ENCODE assay signal across 9 cellular contexts in the genomic region with DNA sequence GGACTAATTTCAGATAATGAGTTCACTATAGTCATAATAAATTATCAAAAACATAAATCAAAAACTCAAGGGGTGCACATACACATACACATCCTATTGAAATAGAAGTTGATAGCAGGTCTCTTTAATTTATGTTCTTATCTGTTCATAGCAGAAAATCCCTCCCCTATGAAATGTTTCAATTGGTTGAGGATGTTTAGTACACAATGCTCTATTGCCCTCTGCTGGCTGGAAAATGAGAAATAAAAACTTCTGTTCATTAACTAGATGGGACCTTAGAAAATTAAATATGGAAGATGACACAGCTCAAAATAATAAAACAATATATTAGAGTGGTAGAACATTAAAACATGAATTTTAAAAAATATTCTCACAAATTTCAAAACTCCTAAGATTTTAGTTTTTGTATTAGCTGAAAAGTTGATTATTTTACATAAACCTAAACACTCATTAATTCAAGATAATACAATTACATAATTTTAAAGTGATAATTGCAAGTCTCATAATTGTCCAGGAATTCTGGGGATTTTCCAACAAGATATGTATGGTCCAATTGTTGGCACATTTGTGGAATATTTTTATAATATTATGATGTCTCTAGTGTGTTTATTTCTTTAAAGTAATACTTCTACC.
DNase-seq lines count a peak whose midpoint lies in the region; ATAC-seq and TF ChIP-seq lines count a peak whose summit lies in the region.
"Had no signal": no experiment of that assay in that cellular context is flagged by ENCODE, and none has a peak within 500 bp of the region (broad histone marks: within the 10 kb centered on the region; RNA-seq: fewer than 3 reads in every experiment).

No MANE protein-coding gene starts in this region.

- no peak for TF ChIP-seq POLR2A in prostate gland (IDR thresholded peaks at IDR 0.05)

- POLR2A ChIA-PET in activated CD4-positive, alpha-beta T cell treated with anti-CD3 and anti-CD28 coated beads, Interleukin-2, amount 10 ng/mL, durations not matched to agents 7 days and 5 days (lab: Charles Lee): no interaction called here
- POLR2A ChIA-PET in PC-3 (lab: Charles Lee; ENCODE audit: unreplicated experiment): no interaction called here

- H3K4me1 ChIP-seq in PC-3 (ENCODE audit: insufficient read depth, low read length): peaks cover 6% of the 10 kb centered on the region; the same call in 1 of the 2 replicates
- no peaks in the 10 kb centered on the region for H3K4me1 ChIP-seq in prostate gland (replicated peaks)

- no peak overlapping the region for H3K9ac ChIP-seq in PC-3 (ENCODE audit: low read length)

- no peaks in the 10 kb centered on the region for H3K27me3 Mint-ChIP-seq in activated CD4-positive, alpha-beta T cell treated with anti-CD3 and anti-CD28 coated beads, Interleukin-2, amount 10 ng/mL, durations not matched to agents 7 days and 5 days
- H3K27me3 Mint-ChIP-seq: activated naive CD4-positive, alpha-beta T cell treated with anti-CD3 and anti-CD28 coated beads, Interleukin-2, amount 50 U/mL, for 24 hours had no signal

- H4K20me1 ChIP-seq in PC-3 (ENCODE audit: low read length): no peaks in the 10 kb centered on the region

- DNase-seq in activated CD4-positive, alpha-beta T cell treated with anti-CD3 and anti-CD28 coated beads, Interleukin-2, amount 10 ng/mL, durations not matched to agents 7 days and 5 days: peak; percentile 11
- DNase-seq in activated CD4-positive, alpha-beta T cell treated with anti-CD3 and anti-CD28 coated beads, Interleukin-2, amount 50 U/mL, for 4 hours: no peak
- peak; percentile 34 for DNase-seq in HS-5 (ENCODE audit: low read depth)
- peak; percentile 86 for DNase-seq in PC-3
- DNase-seq in epithelial cell of esophagus (ENCODE audit: low read depth): peak; percentile 74
- DNase-seq in prostate gland (ENCODE audit: low spot score): peak; percentile 15
- DNase-seq in NCI-H128 (lab: John Stamatoyannopoulos, UW; ENCODE audit: unreplicated experiment): no peak

- H3K27ac ChIP-seq in PC-3 (ENCODE audit: low read length): no peak overlapping the region
- no peak overlapping the region for H3K27ac ChIP-seq in prostate gland

- H3K4me3 Mint-ChIP-seq in activated CD4-positive, alpha-beta T cell treated with anti-CD3 and anti-CD28 coated beads, Interleukin-2, amount 10 ng/mL, durations not matched to agents 7 days and 5 days: no peak overlapping the region
- H3K4me3 Mint-ChIP-seq: activated naive CD4-positive, alpha-beta T cell treated with anti-CD3 and anti-CD28 coated beads, Interleukin-2, amount 50 U/mL, for 24 hours had no signal

- BruUV-seq in PC-3 (replicated peaks; lab: Mats Ljungman, UMichigan): no TSS peak

- no peaks in the 10 kb centered on the region for H3K27me3 ChIP-seq in PC-3 (ENCODE audit: low read length)
- H3K27me3 ChIP-seq in prostate gland (replicated peaks; ENCODE audit: insufficient read depth): no peaks in the 10 kb centered on the region

- H3K4me2 ChIP-seq in PC-3 (ENCODE audit: low read length): no peak overlapping the region

- H2AFZ ChIP-seq in PC-3 (ENCODE audit: low read length): no peak overlapping the region

- H3K36me3 ChIP-seq in PC-3 (ENCODE audit: low read depth, low read length) (no peaks in the 10 kb centered on the region), prostate gland (no peaks in the 10 kb centered on the region)

- H3K4me3 ChIP-seq in PC-3 (ENCODE audit: low read length) (no peak overlapping the region), epithelial cell of esophagus (ENCODE audit: low read length) (no peak overlapping the region), prostate gland (no peak overlapping the region)

- no peaks in the 10 kb centered on the region for H3K79me2 ChIP-seq in PC-3 (ENCODE audit: low read length)

- no peaks in the 10 kb centered on the region for H3K36me3 Mint-ChIP-seq in activated CD4-positive, alpha-beta T cell treated with anti-CD3 and anti-CD28 coated beads, Interleukin-2, amount 10 ng/mL, durations not matched to agents 7 days and 5 days (ENCODE audit: low read depth)
- H3K36me3 Mint-ChIP-seq: activated naive CD4-positive, alpha-beta T cell treated with anti-CD3 and anti-CD28 coated beads, Interleukin-2, amount 50 U/mL, for 24 hours had no signal

- TF ChIP-seq CTCF in PC-3 (conservative IDR thresholded peaks at IDR 0.05; ENCODE audit: low read depth, low read length) (peak; percentile 87), epithelial cell of esophagus (IDR thresholded peaks at IDR 0.05; ENCODE audit: insufficient read depth, low read depth, low read length, missing control alignments) (peak; percentile 58), prostate gland (IDR thresholded peaks at IDR 0.05) (peak; percentile 10 to 83 (median 72))

- H3F3A ChIP-seq in PC-3 (ENCODE audit: low read length, unreplicated experiment): no peaks in the 10 kb centered on the region

- H3K27ac Mint-ChIP-seq in activated CD4-positive, alpha-beta T cell treated with anti-CD3 and anti-CD28 coated beads, Interleukin-2, amount 10 ng/mL, durations not matched to agents 7 days and 5 days: no peak overlapping the region
- H3K27ac Mint-ChIP-seq: activated naive CD4-positive, alpha-beta T cell treated with anti-CD3 and anti-CD28 coated beads, Interleukin-2, amount 50 U/mL, for 24 hours had no signal

- intact Hi-C loops in PC-3 (cut with micrococcal nuclease): loop anchor here (1.0 to 5.0 kb wide), 6 partner anchors 14 to 374 kb away; no protein-coding TSS in a partner anchor
- intact Hi-C loops in prostate gland (cut with DNase I): loop anchor here (2.0 kb wide), 1 partner anchor 372 kb away; no protein-coding TSS in a partner anchor

- H3K9me3 Mint-ChIP-seq in activated CD4-positive, alpha-beta T cell treated with anti-CD3 and anti-CD28 coated beads, Interleukin-2, amount 10 ng/mL, durations not matched to agents 7 days and 5 days: no peaks in the 10 kb centered on the region

- ATAC-seq in PC-3 (peak; percentile 61), GM19397 (IDR thresholded peaks at IDR 0.05; ENCODE audit: unreplicated experiment) (no peak)

- CTCF ChIA-PET in activated CD4-positive, alpha-beta T cell treated with anti-CD3 and anti-CD28 coated beads, Interleukin-2, amount 10 ng/mL, durations not matched to agents 7 days and 5 days (lab: Charles Lee): no interaction called here
- CTCF ChIA-PET in PC-3 (lab: Charles Lee): interaction anchor here (0.6 to 1.1 kb wide), 4 partner anchors 44 to 387 kb away, joined by 3 to 5 read pairs (median 3); no protein-coding TSS in a partner anchor

- H3K9me3 ChIP-seq in PC-3 (ENCODE audit: low read length): no peaks in the 10 kb centered on the region
- no peaks in the 10 kb centered on the region for H3K9me3 ChIP-seq in prostate gland

- H3K4me1 Mint-ChIP-seq in activated CD4-positive, alpha-beta T cell treated with anti-CD3 and anti-CD28 coated beads, Interleukin-2, amount 10 ng/mL, durations not matched to agents 7 days and 5 days: no peaks in the 10 kb centered on the region
- H3K4me1 Mint-ChIP-seq: activated naive CD4-positive, alpha-beta T cell treated with anti-CD3 and anti-CD28 coated beads, Interleukin-2, amount 50 U/mL, for 24 hours had no signal

- H3K9me2 ChIP-seq in PC-3 (replicated peaks; ENCODE audit: low read length): no peaks in the 10 kb centered on the region

Comparison
In these comparisons a context has a peak if more than half of its experiments do, and no peak if none do; other contexts are left out.
1. DNase-seq: peak in activated CD4-positive, alpha-beta T cell treated with anti-CD3 and anti-CD28 coated beads, Interleukin-2, amount 10 ng/mL, durations not matched to agents 7 days and 5 days (single experiment), HS-5 (single experiment), PC-3 (single experiment), epithelial cell of esophagus (single experiment) and prostate gland (single experiment); none in activated CD4-positive, alpha-beta T cell treated with anti-CD3 and anti-CD28 coated beads, Interleukin-2, amount 50 U/mL, for 4 hours (0 of 2) and NCI-H128 (single experiment).
2. Peak in every context shown above with its lines, with median percentiles within 50 percentile points of each other: CTCF ChIP-seq.